In the genomic region with DNA sequence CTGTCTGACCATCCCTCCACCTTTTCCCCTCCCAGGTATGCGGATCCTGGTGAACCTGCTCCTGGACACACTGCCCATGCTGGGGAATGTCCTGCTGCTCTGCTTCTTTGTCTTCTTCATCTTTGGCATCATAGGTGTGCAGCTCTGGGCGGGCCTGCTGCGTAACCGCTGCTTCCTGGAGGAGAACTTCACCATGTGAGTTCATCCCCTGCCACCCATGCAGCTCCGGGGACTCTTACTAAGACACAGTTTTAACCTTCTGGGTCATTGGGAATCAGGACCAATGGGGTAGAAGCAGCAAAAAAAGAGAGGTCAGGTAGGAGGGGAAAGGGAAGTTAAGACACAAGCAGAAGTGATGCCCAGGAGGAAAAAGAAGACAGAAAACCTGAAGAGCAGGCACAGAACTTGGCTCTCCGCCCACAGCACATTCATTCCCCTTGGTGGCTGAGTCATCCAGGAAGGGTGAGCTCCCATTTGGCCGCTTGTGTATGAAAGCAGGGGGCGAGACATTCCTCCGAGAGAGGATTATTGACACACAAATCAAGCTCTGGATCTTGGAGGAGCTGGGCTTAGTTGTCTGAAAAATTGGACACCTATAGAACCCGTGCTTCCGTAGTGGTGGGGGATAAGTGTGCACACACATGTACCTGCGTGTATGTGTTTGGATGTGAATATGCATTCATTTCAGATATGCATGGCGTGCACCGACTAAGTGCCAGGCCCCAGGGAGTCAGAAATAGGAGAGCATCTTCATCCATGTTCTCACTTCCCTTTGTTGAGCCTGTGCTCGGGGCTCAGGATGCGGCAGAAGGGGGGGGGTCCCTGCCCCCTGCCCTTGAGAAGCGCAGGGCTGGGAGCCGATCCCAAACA, we compare ENCODE assay signal across 9 cellular contexts.
A peak's percentile ranks its signal among the peaks of the same experiment; 100 is the strongest.
DNase-seq lines count a peak whose midpoint lies in the region; ATAC-seq and TF ChIP-seq lines count a peak whose summit lies in the region.
"Had no signal": no experiment of that assay in that cellular context is flagged by ENCODE, and none has a peak within 500 bp of the region (broad histone marks: within the 10 kb centered on the region; RNA-seq: fewer than 3 reads in every experiment).

No MANE protein-coding gene starts in this region.

- intact Hi-C loops in activated naive CD4-positive, alpha-beta T cell treated with anti-CD3 and anti-CD28 coated beads for 36 hours (cut with micrococcal nuclease), result no loop called here
- intact Hi-C loops in thyroid gland (cut with DNase I), result no loop called here

- H3K9me3 Mint-ChIP-seq in activated naive CD4-positive, alpha-beta T cell treated with anti-CD3 and anti-CD28 coated beads for 36 hours, result peaks cover 2% of the 10 kb centered on the region

- no peak overlapping the region for H3K4me3 ChIP-seq in thyroid gland (replicated peaks in 1 of 3)
- H3K4me3 ChIP-seq: dorsolateral prefrontal cortex had no signal

- TF ChIP-seq CTCF in thyroid gland (IDR thresholded peaks at IDR 0.05), result no peak

- 74 to 87% methylated on average over 18 of the region's 18 CpGs for WGBS in thyroid gland, 2 donors

- H3K4me1 Mint-ChIP-seq in activated naive CD4-positive, alpha-beta T cell treated with anti-CD3 and anti-CD28 coated beads for 36 hours (ENCODE audit: low read depth), result peaks cover 12% of the 10 kb centered on the region

- no peaks in the 10 kb centered on the region for H3K9me3 ChIP-seq in thyroid gland

- H3K36me3 ChIP-seq in thyroid gland, result no peaks in the 10 kb centered on the region

- DNase-seq in activated naive CD4-positive, alpha-beta T cell treated with anti-CD3 and anti-CD28 coated beads for 36 hours, result peak; percentile 58
- DNase-seq in activated naive CD4-positive, alpha-beta T cell treated with anti-CD3 and anti-CD28 coated beads, Interleukin-2, amount 50 U/mL, for 16 hours, result no peak
- DNase-seq in RKO (ENCODE audit: low spot score) (peak; percentile 91), fibroblast of peridontal ligament (ENCODE audit: extremely low read depth) (peak; percentile 50), thyroid gland (peak; percentile 79 to 90), GM19238 (ENCODE audit: insufficient read length, low spot score) (no peak)

- H3K4me1 ChIP-seq in thyroid gland, result peaks cover 0 to 4% of the 10 kb centered on the region in 2 donors

- ATAC-seq in GM21737 (IDR thresholded peaks at IDR 0.05; ENCODE audit: unreplicated experiment) (no peak), GM18907 (IDR thresholded peaks at IDR 0.05; ENCODE audit: unreplicated experiment) (no peak)

- TF ChIP-seq POLR2A in thyroid gland (IDR thresholded peaks at IDR 0.05), result no peak

- no peaks in the 10 kb centered on the region for H3K27me3 ChIP-seq in thyroid gland

- H3K27ac ChIP-seq in thyroid gland, result no peak overlapping the region

- CTCF ChIA-PET in activated naive CD4-positive, alpha-beta T cell treated with anti-CD3 and anti-CD28 coated beads for 36 hours (lab: Charles Lee), result interaction anchor here (0.6 kb wide), 1 partner anchor 384 kb away, joined by 3 read pairs; no protein-coding TSS in a partner anchor

- H3K27me3 Mint-ChIP-seq in activated naive CD4-positive, alpha-beta T cell treated with anti-CD3 and anti-CD28 coated beads for 36 hours (ENCODE audit: low read depth), result no peaks in the 10 kb centered on the region

- no peaks in the 10 kb centered on the region for H3K36me3 Mint-ChIP-seq in activated naive CD4-positive, alpha-beta T cell treated with anti-CD3 and anti-CD28 coated beads for 36 hours (ENCODE audit: low read depth)

- H3K4me3 Mint-ChIP-seq in activated naive CD4-positive, alpha-beta T cell treated with anti-CD3 and anti-CD28 coated beads for 36 hours, result no peak overlapping the region

- H3K27ac Mint-ChIP-seq in activated naive CD4-positive, alpha-beta T cell treated with anti-CD3 and anti-CD28 coated beads for 36 hours, result no peak overlapping the region

Comparison
In these comparisons a context has a peak if more than half of its experiments do, and no peak if none do; other contexts are left out.
1. DNase-seq: peak in activated naive CD4-positive, alpha-beta T cell treated with anti-CD3 and anti-CD28 coated beads for 36 hours (single experiment), RKO (single experiment), fibroblast of peridontal ligament (single experiment) and thyroid gland (2 of 2); none in activated naive CD4-positive, alpha-beta T cell treated with anti-CD3 and anti-CD28 coated beads, Interleukin-2, amount 50 U/mL, for 16 hours (single experiment) and GM19238 (single experiment).